Comparison of ENCODE assay signal across 7 cellular contexts in the genomic region with DNA sequence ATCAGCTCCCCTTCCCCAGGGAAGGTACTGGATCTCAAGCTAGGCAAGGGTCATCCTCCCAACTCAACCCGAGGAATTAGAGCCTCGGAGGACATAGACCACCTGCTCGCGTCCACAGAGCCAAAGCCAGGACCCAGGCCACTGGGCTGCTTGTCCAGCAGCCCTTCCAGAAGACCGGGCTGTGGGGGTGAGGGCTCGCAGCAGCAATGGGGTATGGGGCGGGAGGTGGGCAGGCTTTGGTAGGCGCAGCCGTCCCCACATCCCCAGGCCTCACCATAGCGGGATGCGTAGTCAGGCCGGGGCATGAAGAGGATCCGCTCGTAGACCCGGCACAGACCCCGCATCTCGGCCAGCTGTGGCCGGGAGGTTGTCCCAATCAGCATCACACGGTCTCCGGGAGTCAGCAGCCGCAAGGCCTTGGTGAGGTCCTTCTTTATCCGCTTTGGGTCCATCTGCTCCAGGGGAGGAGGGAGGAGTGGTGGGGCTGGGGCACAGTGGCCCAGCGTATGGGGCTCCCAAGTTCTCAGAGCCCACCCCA. TPM values are rescaled to one million over a fixed set of nuclear protein-coding genes. Genes with fewer than 3 reads are reported as not detected.
"Had no signal": no experiment of that assay in that cellular context is flagged by ENCODE, and none has a peak within 500 bp of the region (broad histone marks: within the 10 kb centered on the region; RNA-seq: fewer than 3 reads in every experiment).

No MANE protein-coding gene starts in this region.

- H3K36me3 ChIP-seq: HAP-1 had no signal

- H3K4me1 Mint-ChIP-seq: GM23338 had no signal

- H3K4me3 ChIP-seq: GM23338, HAP-1, K562 had no signal

- H3K4me3 Mint-ChIP-seq: GM23338, HFFc6 had no signal

- H3K27ac Mint-ChIP-seq: GM23338, HFFc6 had no signal

- H3K4me1 ChIP-seq: HAP-1 had no signal

- H3K9me3 Mint-ChIP-seq: GM23338, HFFc6 had no signal

- H3K4me2 ChIP-seq: GM23338 had no signal

- H2AFZ ChIP-seq: GM23338 had no signal

- DNase-seq: HFFc6, IMR-90 had no signal

- H3K9me3 ChIP-seq: HAP-1 had no signal

RNA-seq across cellular contexts. Expression of a gene that starts 5.0 kb away (rescaled TPM):
- total RNA-seq: GM23338, H1, HFFc6, HT-29, IMR-90, K562 had no signal
- polyA plus RNA-seq: GM23338, H1, IMR-90, K562 had no signal

RNA-seq across cellular contexts. Expression of a gene that starts 18.2 kb away (rescaled TPM):
- total RNA-seq: GM23338, H1, HFFc6, HT-29, IMR-90, K562 had no signal
- polyA plus RNA-seq: GM23338, H1, IMR-90, K562 had no signal

RNA-seq across cellular contexts. Expression of a gene that starts 24.6 kb away (rescaled TPM):
- total RNA-seq: H1, HFFc6, HT-29, IMR-90, K562 had no signal
- polyA plus RNA-seq: GM23338, H1, IMR-90, K562 had no signal
